ENCODE assay signal across 19 cellular contexts in genomic region chr5:122110990-122111389, GRCh38. TPM values are rescaled to one million over a fixed set of nuclear protein-coding genes. Genes with fewer than 3 reads are reported as not detected.
A peak's percentile ranks its signal among the peaks of the same experiment; 100 is the strongest.
DNase-seq lines count a peak whose midpoint lies in the region; ATAC-seq, FAIRE-seq and TF ChIP-seq lines count a peak whose summit lies in the region.
"Had no signal": no experiment of that assay in that cellular context is flagged by ENCODE, and none has a peak within 500 bp of the region (broad histone marks: within the 10 kb centered on the region; RNA-seq: fewer than 3 reads in every experiment).

No MANE protein-coding gene starts in this region.

- POLR2A ChIA-PET in HepG2 (lab: Yijun Ruan, JAX): no interaction called here

- no peak for TF ChIP-seq EP300 in HepG2 (IDR thresholded peaks at IDR 0.05; ENCODE audit: low read depth in 2 of 2, low read length in 2 of 2)
- TF ChIP-seq EP300 in HepG2 (CRISPR knock-in tag; IDR thresholded peaks at IDR 0.05; ENCODE audit: borderline replicate concordance): no peak

- H3K4me3 ChIP-seq in HepG2 (replicated peaks in 1 of 3; ENCODE audit: insufficient read depth in 1 of 3, low read depth in 2 of 3, low read length in 3 of 3) (no peak overlapping the region), right lobe of liver (no peak overlapping the region), osteoblast (ENCODE audit: insufficient read depth, low read length) (no peak overlapping the region), vagina (no peak overlapping the region)
- H3K4me3 ChIP-seq: BLaER1, GM23338, PC-9, SJSA1 had no signal

- BruUV-seq in HepG2 (replicated peaks; lab: Mats Ljungman, UMichigan): no TSS peak

- H3K4me2 ChIP-seq in HepG2 (ENCODE audit: low read depth, low read length): no peak overlapping the region
- H3K4me2 ChIP-seq in osteoblast (ENCODE audit: insufficient read depth, low read length): no peak overlapping the region
- H3K4me2 ChIP-seq: BLaER1, GM23338, PC-9 had no signal

- no peaks in the 10 kb centered on the region; a peak in 1 of 5 replicates for H3K27me3 ChIP-seq in HepG2 (ENCODE audit: control insufficient read depth in 1 of 2, insufficient read depth in 2 of 2, low read length in 2 of 2)
- no peaks in the 10 kb centered on the region for H3K27me3 ChIP-seq in right lobe of liver
- no peaks in the 10 kb centered on the region for H3K27me3 ChIP-seq in osteoblast (ENCODE audit: insufficient read depth, low read length)
- H3K27me3 ChIP-seq in vagina: no peaks in the 10 kb centered on the region
- H3K27me3 ChIP-seq: BLaER1, SJSA1 had no signal

- H3K4me1 ChIP-seq in HepG2 (ENCODE audit: insufficient read depth, low read length): no peaks in the 10 kb centered on the region
- H3K4me1 ChIP-seq in right lobe of liver: no peaks in the 10 kb centered on the region
- H3K4me1 ChIP-seq in osteoblast (ENCODE audit: insufficient read depth, low read length): no peaks in the 10 kb centered on the region
- H3K4me1 ChIP-seq in vagina: peaks cover 7% of the 10 kb centered on the region
- H3K4me1 ChIP-seq: BLaER1 had no signal

- intact Hi-C loops in HepG2 (cut with micrococcal nuclease; ENCODE audit: unreplicated experiment): no loop called here
- intact Hi-C loops in right lobe of liver (cut with DNase I): no loop called here
- intact Hi-C loops in vagina (cut with DNase I): no loop called here

- H3K27ac ChIP-seq in HepG2 (ENCODE audit: extremely low read length, insufficient read depth, low read length) (no peak overlapping the region), right lobe of liver (no peak overlapping the region), osteoblast (ENCODE audit: low read depth, low read length) (no peak overlapping the region), vagina (peak overlapping the region; percentile 9)
- H3K27ac ChIP-seq: BLaER1, PC-9, SJSA1 had no signal

- CTCF ChIA-PET in HepG2 (lab: Yijun Ruan, JAX; ENCODE audit: low intra/inter-chr PET ratio, low total read pairs): no interaction called here

- DNase-seq in HepG2 (ENCODE audit: low spot score) (no peak), right lobe of liver (no peak), osteoblast (ENCODE audit: insufficient read length, low spot score, missing footprints) (no peak), vagina (ENCODE audit: extremely low spot score in 2 of 2) (no peak), H4 (ENCODE audit: low spot score) (no peak), NCI-H187 treated with DMSO at 0.1 percent for 48 hours (lab: John Stamatoyannopoulos, UW) (no peak)
- DNase-seq: CD8-positive, alpha-beta T cell; GF-D8; Karpas-422; NCI-H187; NCI-H2171 treated with DMSO at 0.1 percent for 48 hours; PC-9 had no signal

- ATAC-seq in HepG2: no peak
- no peak for ATAC-seq in right lobe of liver
- peak; percentile 77 for ATAC-seq in esophagus mucosa
- no peak for ATAC-seq in HG02981 (IDR thresholded peaks at IDR 0.05; ENCODE audit: unreplicated experiment)
- ATAC-seq: CD8-positive, alpha-beta T cell; GM23338 had no signal

- in situ Hi-C loops in HepG2 (cut with HindIII; ENCODE audit: extremely low pct_ligation_motif_present, low pct_unique_long_range_greater_than_20kb): no loop called here

- H4K20me1 ChIP-seq in HepG2 (ENCODE audit: insufficient read depth, low read length): no peaks in the 10 kb centered on the region
- H4K20me1 ChIP-seq in osteoblast (ENCODE audit: insufficient read depth, low read length): no peaks in the 10 kb centered on the region
- H4K20me1 ChIP-seq: BLaER1 had no signal

- FAIRE-seq in HepG2 (lab: Jason Lieb, UNC): no peak
- FAIRE-seq: A204.1, GM18507 had no signal

- H3K9me3 ChIP-seq in HepG2 (ENCODE audit: low read length) (no peaks in the 10 kb centered on the region), right lobe of liver (no peaks in the 10 kb centered on the region), osteoblast (ENCODE audit: low read depth, low read length) (no peaks in the 10 kb centered on the region), vagina (no peaks in the 10 kb centered on the region)
- H3K9me3 ChIP-seq: BLaER1, SJSA1 had no signal

- TF ChIP-seq CTCF in HepG2 (CRISPR knock-in tag; IDR thresholded peaks at IDR 0.05) (no peak), right lobe of liver (IDR thresholded peaks at IDR 0.05) (no peak), osteoblast (IDR thresholded peaks at IDR 0.05; ENCODE audit: extremely low read depth, low read depth, low read length) (no peak), vagina (IDR thresholded peaks at IDR 0.05) (no peak)

- TF ChIP-seq RAD21 in HepG2 (CRISPR knock-in tag; IDR thresholded peaks at IDR 0.05): no peak

- no peaks in the 10 kb centered on the region for H3K36me3 ChIP-seq in HepG2 (replicated peaks in 1 of 2; ENCODE audit: control insufficient read depth in 1 of 2, insufficient read depth in 2 of 2, low read length in 2 of 2)
- no peaks in the 10 kb centered on the region for H3K36me3 ChIP-seq in right lobe of liver
- no peaks in the 10 kb centered on the region for H3K36me3 ChIP-seq in osteoblast (ENCODE audit: insufficient read depth, low read length)
- H3K36me3 ChIP-seq in vagina: no peaks in the 10 kb centered on the region
- H3K36me3 ChIP-seq: BLaER1, SJSA1 had no signal

- WGBS in HepG2 (ENCODE audit: low lambda C conversion rate): 3% methylated on average over 3 of the region's 3 CpGs
- WGBS in right lobe of liver (ENCODE audit: insufficient coverage, low coverage, low lambda C conversion rate, missing lambda C conversion rate): 44% methylated on average over 3 of the region's 3 CpGs

- no peak overlapping the region for H2AFZ ChIP-seq in HepG2 (ENCODE audit: low read length)
- H2AFZ ChIP-seq in osteoblast (ENCODE audit: low read length): peak overlapping the region; percentile 25
- H2AFZ ChIP-seq: GM23338, PC-9 had no signal

- H3K79me2 ChIP-seq in HepG2 (ENCODE audit: insufficient read depth, low read length): no peaks in the 10 kb centered on the region
- no peaks in the 10 kb centered on the region for H3K79me2 ChIP-seq in osteoblast (ENCODE audit: insufficient read depth, low read length)

- no peak overlapping the region for H3K9ac ChIP-seq in HepG2 (ENCODE audit: insufficient read depth, low read depth, low read length)
- H3K9ac ChIP-seq: BLaER1 had no signal

- TF ChIP-seq POLR2A in HepG2 (IDR thresholded peaks at IDR 0.05; ENCODE audit: insufficient read depth in 1 of 2, low read depth in 2 of 2, low read length in 2 of 2) (no peak), right lobe of liver (IDR thresholded peaks at IDR 0.05) (no peak), vagina (IDR thresholded peaks at IDR 0.05) (no peak)

RNA-seq across cellular contexts. Expression of gene ZNF474, which starts 18.4 kb away (rescaled TPM):
- total RNA-seq in HepG2 (2016; rRNA removed; fragmentation: Illumina TruSeq; extraction: Trizol): 0.07 TPM in 1 of 2 replicates, not detected in the other
- not detected in 2 replicates for total RNA-seq in HepG2 (2016; cell fraction: cytosol; rRNA removed; fragmentation: Illumina TruSeq; extraction: Trizol; ENCODE audit: low read depth)
- total RNA-seq in HepG2 (2016; cell fraction: insoluble cytoplasmic fraction; rRNA removed; fragmentation: Illumina TruSeq; extraction: Trizol): 0.13 TPM in 1 of 2 replicates, not detected in the other
- 0.10 and 0.25 TPM in 2 replicates for total RNA-seq in HepG2 (2016; cell fraction: membrane; rRNA removed; fragmentation: Illumina TruSeq; extraction: Trizol)
- total RNA-seq in HepG2 (2016; cell fraction: nucleus; rRNA removed; fragmentation: Illumina TruSeq; extraction: Trizol): 0.25 and 0.38 TPM in 2 replicates
- polyA plus RNA-seq in HepG2 (2011; rRNA removed): not detected in 2 replicates
- polyA plus RNA-seq in HepG2 (2011; cell fraction: cytosol; rRNA removed): 0.04 TPM in 1 of 2 replicates, not detected in the other
- 0.10 TPM in 2 replicates for polyA plus RNA-seq in HepG2 (2011; cell fraction: nucleus; rRNA removed)
- polyA plus RNA-seq in HepG2 (2012): 0.11 TPM in 1 of 2 replicates, not detected in the other
- not detected in 2 replicates for polyA plus RNA-seq in HepG2 (2016; cell fraction: cytosol; fragmentation: Illumina TruSeq; extraction: Trizol; ENCODE audit: low read depth)
- polyA plus RNA-seq in HepG2 (2016; cell fraction: insoluble cytoplasmic fraction; fragmentation: Illumina TruSeq; extraction: Trizol; ENCODE audit: low read depth): not detected in 2 replicates
- polyA plus RNA-seq in HepG2 (2016; cell fraction: membrane; fragmentation: Illumina TruSeq; extraction: Trizol; ENCODE audit: low read depth): not detected in 2 replicates
- not detected in 2 replicates for polyA plus RNA-seq in HepG2 (2016; cell fraction: nucleus; fragmentation: Illumina TruSeq; extraction: Trizol; ENCODE audit: insufficient read depth, low read depth)
- polyA minus RNA-seq in HepG2 (2011; rRNA and poly(A)+ RNA removed; ENCODE audit: low replicate concordance): 0.12 TPM in 1 of 2 replicates, not detected in the other
- polyA minus RNA-seq in HepG2 (2011; cell fraction: cytosol; rRNA and poly(A)+ RNA removed): not detected in 2 replicates
- 0.26 and 0.37 TPM in 2 replicates for polyA minus RNA-seq in HepG2 (2011; cell fraction: nucleus; rRNA and poly(A)+ RNA removed)
- total RNA-seq in right lobe of liver: under 1 TPM in 1 of 6 experiments, not detected in 5; 0.12 TPM
- not detected for total RNA-seq in esophagus mucosa
- 0.29 and 0.72 TPM in 2 replicates for total RNA-seq in osteoblast
- 0.49 TPM for total RNA-seq in vagina
- total RNA-seq in H4 (2014; rRNA removed; shearing (Covaris generic)): 0.06 and 0.94 TPM in 2 replicates
- total RNA-seq: CD8-positive, alpha-beta T cell; PC-9; SJSA1 had no signal
- polyA plus RNA-seq: GM23338 had no signal

RNA-seq across cellular contexts. Expression of gene LOX, which starts 32.9 kb away (rescaled TPM):
- 0.65 and 0.73 TPM in 2 replicates for total RNA-seq in HepG2 (2016; rRNA removed; fragmentation: Illumina TruSeq; extraction: Trizol)
- total RNA-seq in HepG2 (2016; cell fraction: cytosol; rRNA removed; fragmentation: Illumina TruSeq; extraction: Trizol; ENCODE audit: low read depth): 0.18 TPM in 1 of 2 replicates, not detected in the other
- 0.56 and 1.4 TPM in 2 replicates for total RNA-seq in HepG2 (2016; cell fraction: insoluble cytoplasmic fraction; rRNA removed; fragmentation: Illumina TruSeq; extraction: Trizol)
- total RNA-seq in HepG2 (2016; cell fraction: membrane; rRNA removed; fragmentation: Illumina TruSeq; extraction: Trizol): 0.62 TPM in 2 replicates
- total RNA-seq in HepG2 (2016; cell fraction: nucleus; rRNA removed; fragmentation: Illumina TruSeq; extraction: Trizol): 1.4 and 1.6 TPM in 2 replicates
- polyA plus RNA-seq in HepG2 (2011; rRNA removed): 165 and 173 TPM in 2 replicates
- polyA plus RNA-seq in HepG2 (2011; cell fraction: cytosol; rRNA removed): 185 and 225 TPM in 2 replicates
- 99.6 and 118 TPM in 2 replicates for polyA plus RNA-seq in HepG2 (2011; cell fraction: nucleus; rRNA removed)
- 60.5 and 125 TPM in 2 replicates for polyA plus RNA-seq in HepG2 (2012)
- 0.25 and 0.35 TPM in 2 replicates for polyA plus RNA-seq in HepG2 (2016; cell fraction: cytosol; fragmentation: Illumina TruSeq; extraction: Trizol; ENCODE audit: low read depth)
- 1.5 TPM in 2 replicates for polyA plus RNA-seq in HepG2 (2016; cell fraction: insoluble cytoplasmic fraction; fragmentation: Illumina TruSeq; extraction: Trizol; ENCODE audit: low read depth)
- polyA plus RNA-seq in HepG2 (2016; cell fraction: membrane; fragmentation: Illumina TruSeq; extraction: Trizol; ENCODE audit: low read depth): 0.43 and 0.55 TPM in 2 replicates
- 3.5 and 4.1 TPM in 2 replicates for polyA plus RNA-seq in HepG2 (2016; cell fraction: nucleus; fragmentation: Illumina TruSeq; extraction: Trizol; ENCODE audit: insufficient read depth, low read depth)
- polyA minus RNA-seq in HepG2 (2011; rRNA and poly(A)+ RNA removed; ENCODE audit: low replicate concordance): 22.4 and 399 TPM in 2 replicates
- polyA minus RNA-seq in HepG2 (2011; cell fraction: cytosol; rRNA and poly(A)+ RNA removed): 255 and 278 TPM in 2 replicates
- 71.3 and 87.9 TPM in 2 replicates for polyA minus RNA-seq in HepG2 (2011; cell fraction: nucleus; rRNA and poly(A)+ RNA removed)
- total RNA-seq in right lobe of liver: 10 to 100 TPM in 1 of 6 experiments, 1 to 10 TPM in 4, under 1 TPM in 1; 0.97 to 11.8 (median 2.2) TPM
- 6.6 TPM for total RNA-seq in esophagus mucosa
- 314 and 317 TPM in 2 replicates for total RNA-seq in osteoblast
- total RNA-seq in vagina: 38.8 TPM
- total RNA-seq in H4 (2014; rRNA removed; shearing (Covaris generic)): 16.3 and 19.2 TPM in 2 replicates
- total RNA-seq: CD8-positive, alpha-beta T cell had no signal
